8 cellular contexts compared by ENCODE assay signal in the genomic region with DNA sequence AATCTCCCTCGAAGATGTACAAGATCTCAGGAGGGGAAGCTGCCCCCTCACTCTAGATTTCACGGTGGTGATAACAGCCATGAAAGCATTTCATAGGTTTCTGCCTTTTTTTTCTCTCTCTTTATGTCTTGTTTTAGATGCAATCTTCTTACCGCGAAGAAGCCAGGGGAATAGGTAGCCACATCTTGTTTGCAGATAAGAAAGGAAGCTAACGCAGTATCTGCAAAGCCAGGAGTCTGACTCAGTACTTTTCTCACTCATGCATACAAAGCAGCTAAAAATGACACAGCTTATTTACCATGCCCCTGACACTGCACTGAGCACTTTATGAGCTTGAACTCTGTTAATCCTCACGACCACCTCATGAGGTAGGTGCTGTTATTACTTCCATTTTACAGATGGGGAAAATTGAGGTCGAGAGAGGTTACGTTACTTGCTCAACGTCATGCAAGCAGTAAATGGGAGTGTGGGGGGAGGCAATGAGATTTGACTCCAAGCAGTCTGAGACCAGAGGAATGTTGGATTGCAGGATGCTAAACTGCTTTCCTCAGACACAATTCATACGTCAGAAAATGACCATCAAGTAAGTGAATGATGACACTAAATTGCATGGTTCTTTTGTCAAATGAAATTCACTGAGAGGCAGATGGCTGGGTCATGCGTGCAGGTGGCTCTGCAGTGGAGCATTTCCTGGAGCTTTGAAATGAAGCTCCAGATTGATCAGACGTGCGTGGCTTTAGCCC. TPM values are rescaled to one million over a fixed set of nuclear protein-coding genes. Genes with fewer than 3 reads are reported as not detected.
A peak's percentile ranks its signal among the peaks of the same experiment; 100 is the strongest.
DNase-seq lines count a peak whose midpoint lies in the region; ATAC-seq and TF ChIP-seq lines count a peak whose summit lies in the region.

No MANE protein-coding gene starts in this region.

- H3K9me3 ChIP-seq in neural progenitor cell (ENCODE audit: low read depth), result no peaks in the 10 kb centered on the region

- H3K4me3 Mint-ChIP-seq in dendritic cell treated with granulocyte-macrophage colony-stimulating factor and Interleukin-4, amounts not matched to agents 40 ng/mL and 50 ng/mL, for 4 days, result peak overlapping the region; percentile 97
- H3K4me3 Mint-ChIP-seq in neural progenitor cell, result peak overlapping the region; percentile 98

- ATAC-seq in HG02623 (IDR thresholded peaks at IDR 0.05; ENCODE audit: unreplicated experiment), result no peak
- ATAC-seq in GM18520 (IDR thresholded peaks at IDR 0.05; ENCODE audit: unreplicated experiment), result no peak

- intact Hi-C loops in dendritic cell treated with granulocyte-macrophage colony-stimulating factor and Interleukin-4, amounts not matched to agents 40 ng/mL and 50 ng/mL, for 4 days (cut with micrococcal nuclease), result no loop called here
- intact Hi-C loops in posterior cingulate gyrus (cut with DNase I), result no loop called here

- peaks cover 93% of the 10 kb centered on the region for H3K36me3 Mint-ChIP-seq in dendritic cell treated with granulocyte-macrophage colony-stimulating factor and Interleukin-4, amounts not matched to agents 40 ng/mL and 50 ng/mL, for 4 days (ENCODE audit: low read depth)
- peaks cover 20% of the 10 kb centered on the region for H3K36me3 Mint-ChIP-seq in neural progenitor cell

- peaks cover 16% of the 10 kb centered on the region for H3K27me3 ChIP-seq in neural progenitor cell

- peaks cover 30% of the 10 kb centered on the region for H3F3A ChIP-seq in neural progenitor cell (ENCODE audit: low read depth)

- H3K79me2 ChIP-seq in neural progenitor cell (ENCODE audit: low read depth), result no peaks in the 10 kb centered on the region

- no peak overlapping the region for H3K4me3 ChIP-seq in neural progenitor cell

- peaks cover 2% of the 10 kb centered on the region for H3K36me3 ChIP-seq in neural progenitor cell

- H3K9me3 Mint-ChIP-seq in dendritic cell treated with granulocyte-macrophage colony-stimulating factor and Interleukin-4, amounts not matched to agents 40 ng/mL and 50 ng/mL, for 4 days, result no peaks in the 10 kb centered on the region
- H3K9me3 Mint-ChIP-seq in neural progenitor cell, result no peaks in the 10 kb centered on the region

- no peaks in the 10 kb centered on the region for H3K27me3 Mint-ChIP-seq in dendritic cell treated with granulocyte-macrophage colony-stimulating factor and Interleukin-4, amounts not matched to agents 40 ng/mL and 50 ng/mL, for 4 days
- peaks cover 10% of the 10 kb centered on the region for H3K27me3 Mint-ChIP-seq in neural progenitor cell (ENCODE audit: insufficient read depth, low read depth)

- H3K27ac ChIP-seq in neural progenitor cell, result no peak overlapping the region

- peak; percentile 2 for DNase-seq in DMS153 (lab: John Stamatoyannopoulos, UW)
- DNase-seq in DMS153 treated with DMSO at 0.1 percent for 48 hours (lab: John Stamatoyannopoulos, UW; ENCODE audit: unreplicated experiment), result no peak
- DNase-seq in OCI-M1 (lab: John Stamatoyannopoulos, UW), result peak; percentile 90
- DNase-seq in neural progenitor cell (ENCODE audit: low spot score), result no peak
- no peak for DNase-seq in posterior cingulate gyrus

- peaks cover 30% of the 10 kb centered on the region for H3K4me1 ChIP-seq in neural progenitor cell

- H3K4me1 Mint-ChIP-seq in dendritic cell treated with granulocyte-macrophage colony-stimulating factor and Interleukin-4, amounts not matched to agents 40 ng/mL and 50 ng/mL, for 4 days (ENCODE audit: low read depth), result peaks cover 66% of the 10 kb centered on the region
- H3K4me1 Mint-ChIP-seq in neural progenitor cell, result peaks cover 41% of the 10 kb centered on the region

- peak overlapping the region; percentile 95 for H3K4me2 ChIP-seq in neural progenitor cell

- H3K9ac ChIP-seq in neural progenitor cell, result no peak overlapping the region

- TF ChIP-seq CTCF in neural progenitor cell (IDR thresholded peaks at IDR 0.05), result no peak

- no peak overlapping the region for H2AFZ ChIP-seq in neural progenitor cell (replicated peaks)

- peaks cover 15% of the 10 kb centered on the region for H4K20me1 ChIP-seq in neural progenitor cell (ENCODE audit: low read depth)

- peak overlapping the region; percentile 97 for H3K27ac Mint-ChIP-seq in dendritic cell treated with granulocyte-macrophage colony-stimulating factor and Interleukin-4, amounts not matched to agents 40 ng/mL and 50 ng/mL, for 4 days
- peak overlapping the region; percentile 15 for H3K27ac Mint-ChIP-seq in neural progenitor cell

RNA-seq across cellular contexts. Expression of gene MAP3K8, which starts 3.2 kb away (rescaled TPM):
- total RNA-seq in neural progenitor cell (ENCODE audit: low replicate concordance), result 4.7 and 7.3 TPM in 2 replicates

Comparison
In these comparisons a context has a peak if more than half of its experiments do, and no peak if none do; other contexts are left out.
1. DNase-seq: peak in DMS153 (single experiment) and OCI-M1 (single experiment); none in DMS153 treated with DMSO at 0.1 percent for 48 hours (single experiment), neural progenitor cell (single experiment) and posterior cingulate gyrus (0 of 10).